Comparison of ENCODE assay signal across 1 cellular context in the genomic region with DNA sequence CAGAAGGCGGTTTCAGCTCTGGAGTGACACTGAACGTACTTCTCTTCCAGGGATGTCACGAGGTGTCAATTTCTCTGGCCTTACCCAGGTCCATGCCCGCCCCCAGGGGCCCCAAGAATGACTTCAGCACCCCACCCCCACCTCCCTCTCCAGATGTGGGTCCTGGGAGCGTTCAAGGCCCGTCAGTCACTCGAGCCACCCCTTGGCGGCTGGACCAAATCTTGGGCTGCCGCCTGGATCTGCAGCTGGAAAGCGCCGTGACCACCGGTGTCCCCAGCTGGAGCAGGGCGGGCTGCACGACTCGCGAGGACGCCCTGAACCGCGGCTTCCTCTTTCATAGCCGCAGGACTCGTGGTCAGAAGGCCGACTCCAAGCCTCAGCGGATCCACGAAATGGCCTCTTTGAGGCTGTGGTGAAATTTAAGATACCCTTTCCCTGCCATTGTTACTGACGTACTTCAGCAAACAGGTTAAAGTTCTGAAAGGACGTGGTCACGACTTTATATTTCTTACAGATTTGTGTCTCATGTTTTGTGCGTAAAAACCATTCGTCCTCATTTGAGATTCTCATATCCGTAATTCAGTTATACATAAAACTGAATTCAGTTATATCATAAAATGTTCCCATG.
A peak's percentile ranks its signal among the peaks of the same experiment; 100 is the strongest.
TF ChIP-seq lines count a peak whose summit lies in the region.

No MANE protein-coding gene starts in this region.

TF ChIP-seq in HepG2, 621 proteins besides CTCF, POLR2A, EP300 and RAD21 (continued from another document and continues in another):
- TF ChIP-seq ZBTB7B (CRISPR knock-in tag; IDR thresholded peaks at IDR 0.05) (no peak; the same call in 1 of the 2 replicates), RFX1 (IDR thresholded peaks at IDR 0.05) (no peak), SP2 (CRISPR knock-in tag; IDR thresholded peaks at IDR 0.05) (no peak), STAG1 (CRISPR knock-in tag; IDR thresholded peaks at IDR 0.05) (no peak), ZNF24 (IDR thresholded peaks at IDR 0.05) (no peak), SIN3B (IDR thresholded peaks at IDR 0.05; ENCODE audit: low read length) (no peak), CBX2 (IDR thresholded peaks at IDR 0.05; ENCODE audit: low read depth, low read length) (no peak), CBX2 (CRISPR knock-in tag; IDR thresholded peaks at IDR 0.05; ENCODE audit: low read depth) (no peak), NCOA5 (CRISPR knock-in tag; IDR thresholded peaks at IDR 0.05) (no peak), TARDBP (CRISPR knock-in tag; IDR thresholded peaks at IDR 0.05) (no peak; the same call in 1 of the 2 replicates), ETV5 (CRISPR knock-in tag; IDR thresholded peaks at IDR 0.05; ENCODE audit: borderline replicate concordance) (0 out of 2 replicates have a peak, but pooled peaks have one; percentile 21), ZNF367 (CRISPR knock-in tag; IDR thresholded peaks at IDR 0.05; ENCODE audit: borderline replicate concordance) (no peak), ZNF446 (CRISPR knock-in tag; IDR thresholded peaks at IDR 0.05) (peak; percentile 87; the same call in 1 of the 2 replicates), KDM5B (CRISPR knock-in tag; IDR thresholded peaks at IDR 0.05; ENCODE audit: borderline replicate concordance) (peak; percentile 65; the same call in 1 of the 2 replicates), SAP130 (CRISPR knock-in tag; IDR thresholded peaks at IDR 0.05; ENCODE audit: low read depth) (no peak; the same call in 1 of the 2 replicates), ARNTL (CRISPR knock-in tag; IDR thresholded peaks at IDR 0.05) (no peak), SP1 (IDR thresholded peaks at IDR 0.05) (no peak), SP1 (CRISPR knock-in tag; IDR thresholded peaks at IDR 0.05) (peak; percentile 37; the same call in 1 of the 2 replicates), MTA3 (CRISPR knock-in tag; IDR thresholded peaks at IDR 0.05) (no peak), ZNF12 (CRISPR knock-in tag; IDR thresholded peaks at IDR 0.05) (no peak), ZFAT (CRISPR knock-in tag; conservative IDR thresholded peaks at IDR 0.05) (no peak), EHMT2 (IDR thresholded peaks at IDR 0.05; ENCODE audit: borderline replicate concordance, low read depth, low read length) (no peak), MEIS1 (CRISPR knock-in tag; IDR thresholded peaks at IDR 0.05; ENCODE audit: borderline replicate concordance) (no peak; the same call in 1 of the 2 replicates), ZNF761 (CRISPR knock-in tag; conservative IDR thresholded peaks at IDR 0.05) (no peak), THYN1 (CRISPR knock-in tag; IDR thresholded peaks at IDR 0.05; ENCODE audit: borderline replicate concordance, low read depth) (0 out of 2 replicates have a peak, but pooled peaks have one; percentile 69), RBM39 (IDR thresholded peaks at IDR 0.05; ENCODE audit: low read depth, low read length, poor library complexity, severe bottlenecking) (no peak)
- TF ChIP-seq, protein P1, sequence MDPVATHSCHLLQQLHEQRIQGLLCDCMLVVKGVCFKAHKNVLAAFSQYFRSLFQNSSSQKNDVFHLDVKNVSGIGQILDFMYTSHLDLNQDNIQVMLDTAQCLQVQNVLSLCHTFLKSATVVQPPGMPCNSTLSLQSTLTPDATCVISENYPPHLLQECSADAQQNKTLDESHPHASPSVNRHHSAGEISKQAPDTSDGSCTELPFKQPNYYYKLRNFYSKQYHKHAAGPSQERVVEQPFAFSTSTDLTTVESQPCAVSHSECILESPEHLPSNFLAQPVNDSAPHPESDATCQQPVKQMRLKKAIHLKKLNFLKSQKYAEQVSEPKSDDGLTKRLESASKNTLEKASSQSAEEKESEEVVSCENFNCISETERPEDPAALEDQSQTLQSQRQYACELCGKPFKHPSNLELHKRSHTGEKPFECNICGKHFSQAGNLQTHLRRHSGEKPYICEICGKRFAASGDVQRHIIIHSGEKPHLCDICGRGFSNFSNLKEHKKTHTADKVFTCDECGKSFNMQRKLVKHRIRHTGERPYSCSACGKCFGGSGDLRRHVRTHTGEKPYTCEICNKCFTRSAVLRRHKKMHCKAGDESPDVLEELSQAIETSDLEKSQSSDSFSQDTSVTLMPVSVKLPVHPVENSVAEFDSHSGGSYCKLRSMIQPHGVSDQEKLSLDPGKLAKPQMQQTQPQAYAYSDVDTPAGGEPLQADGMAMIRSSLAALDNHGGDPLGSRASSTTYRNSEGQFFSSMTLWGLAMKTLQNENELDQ (CRISPR knock-in tag; IDR thresholded peaks at IDR 0.05; ENCODE audit: borderline replicate concordance), result peak; percentile 58; the same call in 1 of the 2 replicates
- TF ChIP-seq, protein P2, sequence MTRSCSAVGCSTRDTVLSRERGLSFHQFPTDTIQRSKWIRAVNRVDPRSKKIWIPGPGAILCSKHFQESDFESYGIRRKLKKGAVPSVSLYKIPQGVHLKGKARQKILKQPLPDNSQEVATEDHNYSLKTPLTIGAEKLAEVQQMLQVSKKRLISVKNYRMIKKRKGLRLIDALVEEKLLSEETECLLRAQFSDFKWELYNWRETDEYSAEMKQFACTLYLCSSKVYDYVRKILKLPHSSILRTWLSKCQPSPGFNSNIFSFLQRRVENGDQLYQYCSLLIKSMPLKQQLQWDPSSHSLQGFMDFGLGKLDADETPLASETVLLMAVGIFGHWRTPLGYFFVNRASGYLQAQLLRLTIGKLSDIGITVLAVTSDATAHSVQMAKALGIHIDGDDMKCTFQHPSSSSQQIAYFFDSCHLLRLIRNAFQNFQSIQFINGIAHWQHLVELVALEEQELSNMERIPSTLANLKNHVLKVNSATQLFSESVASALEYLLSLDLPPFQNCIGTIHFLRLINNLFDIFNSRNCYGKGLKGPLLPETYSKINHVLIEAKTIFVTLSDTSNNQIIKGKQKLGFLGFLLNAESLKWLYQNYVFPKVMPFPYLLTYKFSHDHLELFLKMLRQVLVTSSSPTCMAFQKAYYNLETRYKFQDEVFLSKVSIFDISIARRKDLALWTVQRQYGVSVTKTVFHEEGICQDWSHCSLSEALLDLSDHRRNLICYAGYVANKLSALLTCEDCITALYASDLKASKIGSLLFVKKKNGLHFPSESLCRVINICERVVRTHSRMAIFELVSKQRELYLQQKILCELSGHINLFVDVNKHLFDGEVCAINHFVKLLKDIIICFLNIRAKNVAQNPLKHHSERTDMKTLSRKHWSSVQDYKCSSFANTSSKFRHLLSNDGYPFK (CRISPR knock-in tag; IDR thresholded peaks at IDR 0.05; ENCODE audit: borderline replicate concordance), result peak; percentile 83
- TF ChIP-seq, protein P3, sequence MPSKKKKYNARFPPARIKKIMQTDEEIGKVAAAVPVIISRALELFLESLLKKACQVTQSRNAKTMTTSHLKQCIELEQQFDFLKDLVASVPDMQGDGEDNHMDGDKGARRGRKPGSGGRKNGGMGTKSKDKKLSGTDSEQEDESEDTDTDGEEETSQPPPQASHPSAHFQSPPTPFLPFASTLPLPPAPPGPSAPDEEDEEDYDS (CRISPR knock-in tag; IDR thresholded peaks at IDR 0.05), result no peak
- TF ChIP-seq, protein P4, sequence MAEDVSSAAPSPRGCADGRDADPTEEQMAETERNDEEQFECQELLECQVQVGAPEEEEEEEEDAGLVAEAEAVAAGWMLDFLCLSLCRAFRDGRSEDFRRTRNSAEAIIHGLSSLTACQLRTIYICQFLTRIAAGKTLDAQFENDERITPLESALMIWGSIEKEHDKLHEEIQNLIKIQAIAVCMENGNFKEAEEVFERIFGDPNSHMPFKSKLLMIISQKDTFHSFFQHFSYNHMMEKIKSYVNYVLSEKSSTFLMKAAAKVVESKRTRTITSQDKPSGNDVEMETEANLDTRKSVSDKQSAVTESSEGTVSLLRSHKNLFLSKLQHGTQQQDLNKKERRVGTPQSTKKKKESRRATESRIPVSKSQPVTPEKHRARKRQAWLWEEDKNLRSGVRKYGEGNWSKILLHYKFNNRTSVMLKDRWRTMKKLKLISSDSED (CRISPR knock-in tag; IDR thresholded peaks at IDR 0.05), result peak; percentile 14; the same call in 1 of the 2 replicates
- TF ChIP-seq, protein P5, sequence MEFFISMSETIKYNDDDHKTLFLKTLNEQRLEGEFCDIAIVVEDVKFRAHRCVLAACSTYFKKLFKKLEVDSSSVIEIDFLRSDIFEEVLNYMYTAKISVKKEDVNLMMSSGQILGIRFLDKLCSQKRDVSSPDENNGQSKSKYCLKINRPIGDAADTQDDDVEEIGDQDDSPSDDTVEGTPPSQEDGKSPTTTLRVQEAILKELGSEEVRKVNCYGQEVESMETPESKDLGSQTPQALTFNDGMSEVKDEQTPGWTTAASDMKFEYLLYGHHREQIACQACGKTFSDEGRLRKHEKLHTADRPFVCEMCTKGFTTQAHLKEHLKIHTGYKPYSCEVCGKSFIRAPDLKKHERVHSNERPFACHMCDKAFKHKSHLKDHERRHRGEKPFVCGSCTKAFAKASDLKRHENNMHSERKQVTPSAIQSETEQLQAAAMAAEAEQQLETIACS (CRISPR knock-in tag; IDR thresholded peaks at IDR 0.05), result no peak
- TF ChIP-seq, protein P6, sequence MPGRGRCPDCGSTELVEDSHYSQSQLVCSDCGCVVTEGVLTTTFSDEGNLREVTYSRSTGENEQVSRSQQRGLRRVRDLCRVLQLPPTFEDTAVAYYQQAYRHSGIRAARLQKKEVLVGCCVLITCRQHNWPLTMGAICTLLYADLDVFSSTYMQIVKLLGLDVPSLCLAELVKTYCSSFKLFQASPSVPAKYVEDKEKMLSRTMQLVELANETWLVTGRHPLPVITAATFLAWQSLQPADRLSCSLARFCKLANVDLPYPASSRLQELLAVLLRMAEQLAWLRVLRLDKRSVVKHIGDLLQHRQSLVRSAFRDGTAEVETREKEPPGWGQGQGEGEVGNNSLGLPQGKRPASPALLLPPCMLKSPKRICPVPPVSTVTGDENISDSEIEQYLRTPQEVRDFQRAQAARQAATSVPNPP (CRISPR knock-in tag; IDR thresholded peaks at IDR 0.05), result no peak
- TF ChIP-seq, protein P7, sequence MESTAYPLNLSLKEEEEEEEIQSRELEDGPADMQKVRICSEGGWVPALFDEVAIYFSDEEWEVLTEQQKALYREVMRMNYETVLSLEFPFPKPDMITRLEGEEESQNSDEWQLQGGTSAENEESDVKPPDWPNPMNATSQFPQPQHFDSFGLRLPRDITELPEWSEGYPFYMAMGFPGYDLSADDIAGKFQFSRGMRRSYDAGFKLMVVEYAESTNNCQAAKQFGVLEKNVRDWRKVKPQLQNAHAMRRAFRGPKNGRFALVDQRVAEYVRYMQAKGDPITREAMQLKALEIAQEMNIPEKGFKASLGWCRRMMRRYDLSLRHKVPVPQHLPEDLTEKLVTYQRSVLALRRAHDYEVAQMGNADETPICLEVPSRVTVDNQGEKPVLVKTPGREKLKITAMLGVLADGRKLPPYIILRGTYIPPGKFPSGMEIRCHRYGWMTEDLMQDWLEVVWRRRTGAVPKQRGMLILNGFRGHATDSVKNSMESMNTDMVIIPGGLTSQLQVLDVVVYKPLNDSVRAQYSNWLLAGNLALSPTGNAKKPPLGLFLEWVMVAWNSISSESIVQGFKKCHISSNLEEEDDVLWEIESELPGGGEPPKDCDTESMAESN (CRISPR knock-in tag; conservative IDR thresholded peaks at IDR 0.05), result 0 out of 2 replicates have a peak, but pooled peaks have one; percentile 19
- TF ChIP-seq, protein P8, sequence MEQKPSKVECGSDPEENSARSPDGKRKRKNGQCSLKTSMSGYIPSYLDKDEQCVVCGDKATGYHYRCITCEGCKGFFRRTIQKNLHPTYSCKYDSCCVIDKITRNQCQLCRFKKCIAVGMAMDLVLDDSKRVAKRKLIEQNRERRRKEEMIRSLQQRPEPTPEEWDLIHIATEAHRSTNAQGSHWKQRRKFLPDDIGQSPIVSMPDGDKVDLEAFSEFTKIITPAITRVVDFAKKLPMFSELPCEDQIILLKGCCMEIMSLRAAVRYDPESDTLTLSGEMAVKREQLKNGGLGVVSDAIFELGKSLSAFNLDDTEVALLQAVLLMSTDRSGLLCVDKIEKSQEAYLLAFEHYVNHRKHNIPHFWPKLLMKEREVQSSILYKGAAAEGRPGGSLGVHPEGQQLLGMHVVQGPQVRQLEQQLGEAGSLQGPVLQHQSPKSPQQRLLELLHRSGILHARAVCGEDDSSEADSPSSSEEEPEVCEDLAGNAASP (CRISPR knock-in tag; IDR thresholded peaks at IDR 0.05; ENCODE audit: borderline replicate concordance), result no peak; the same call in 1 of the 2 replicates
- TF ChIP-seq, protein P9, sequence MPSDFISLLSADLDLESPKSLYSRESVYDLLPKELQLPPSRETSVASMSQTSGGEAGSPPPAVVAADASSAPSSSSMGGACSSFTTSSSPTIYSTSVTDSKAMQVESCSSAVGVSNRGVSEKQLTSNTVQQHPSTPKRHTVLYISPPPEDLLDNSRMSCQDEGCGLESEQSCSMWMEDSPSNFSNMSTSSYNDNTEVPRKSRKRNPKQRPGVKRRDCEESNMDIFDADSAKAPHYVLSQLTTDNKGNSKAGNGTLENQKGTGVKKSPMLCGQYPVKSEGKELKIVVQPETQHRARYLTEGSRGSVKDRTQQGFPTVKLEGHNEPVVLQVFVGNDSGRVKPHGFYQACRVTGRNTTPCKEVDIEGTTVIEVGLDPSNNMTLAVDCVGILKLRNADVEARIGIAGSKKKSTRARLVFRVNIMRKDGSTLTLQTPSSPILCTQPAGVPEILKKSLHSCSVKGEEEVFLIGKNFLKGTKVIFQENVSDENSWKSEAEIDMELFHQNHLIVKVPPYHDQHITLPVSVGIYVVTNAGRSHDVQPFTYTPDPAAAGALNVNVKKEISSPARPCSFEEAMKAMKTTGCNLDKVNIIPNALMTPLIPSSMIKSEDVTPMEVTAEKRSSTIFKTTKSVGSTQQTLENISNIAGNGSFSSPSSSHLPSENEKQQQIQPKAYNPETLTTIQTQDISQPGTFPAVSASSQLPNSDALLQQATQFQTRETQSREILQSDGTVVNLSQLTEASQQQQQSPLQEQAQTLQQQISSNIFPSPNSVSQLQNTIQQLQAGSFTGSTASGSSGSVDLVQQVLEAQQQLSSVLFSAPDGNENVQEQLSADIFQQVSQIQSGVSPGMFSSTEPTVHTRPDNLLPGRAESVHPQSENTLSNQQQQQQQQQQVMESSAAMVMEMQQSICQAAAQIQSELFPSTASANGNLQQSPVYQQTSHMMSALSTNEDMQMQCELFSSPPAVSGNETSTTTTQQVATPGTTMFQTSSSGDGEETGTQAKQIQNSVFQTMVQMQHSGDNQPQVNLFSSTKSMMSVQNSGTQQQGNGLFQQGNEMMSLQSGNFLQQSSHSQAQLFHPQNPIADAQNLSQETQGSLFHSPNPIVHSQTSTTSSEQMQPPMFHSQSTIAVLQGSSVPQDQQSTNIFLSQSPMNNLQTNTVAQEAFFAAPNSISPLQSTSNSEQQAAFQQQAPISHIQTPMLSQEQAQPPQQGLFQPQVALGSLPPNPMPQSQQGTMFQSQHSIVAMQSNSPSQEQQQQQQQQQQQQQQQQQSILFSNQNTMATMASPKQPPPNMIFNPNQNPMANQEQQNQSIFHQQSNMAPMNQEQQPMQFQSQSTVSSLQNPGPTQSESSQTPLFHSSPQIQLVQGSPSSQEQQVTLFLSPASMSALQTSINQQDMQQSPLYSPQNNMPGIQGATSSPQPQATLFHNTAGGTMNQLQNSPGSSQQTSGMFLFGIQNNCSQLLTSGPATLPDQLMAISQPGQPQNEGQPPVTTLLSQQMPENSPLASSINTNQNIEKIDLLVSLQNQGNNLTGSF (CRISPR knock-in tag; IDR thresholded peaks at IDR 0.05), result no peak; the same call in 1 of the 2 replicates
- TF ChIP-seq, protein P10, sequence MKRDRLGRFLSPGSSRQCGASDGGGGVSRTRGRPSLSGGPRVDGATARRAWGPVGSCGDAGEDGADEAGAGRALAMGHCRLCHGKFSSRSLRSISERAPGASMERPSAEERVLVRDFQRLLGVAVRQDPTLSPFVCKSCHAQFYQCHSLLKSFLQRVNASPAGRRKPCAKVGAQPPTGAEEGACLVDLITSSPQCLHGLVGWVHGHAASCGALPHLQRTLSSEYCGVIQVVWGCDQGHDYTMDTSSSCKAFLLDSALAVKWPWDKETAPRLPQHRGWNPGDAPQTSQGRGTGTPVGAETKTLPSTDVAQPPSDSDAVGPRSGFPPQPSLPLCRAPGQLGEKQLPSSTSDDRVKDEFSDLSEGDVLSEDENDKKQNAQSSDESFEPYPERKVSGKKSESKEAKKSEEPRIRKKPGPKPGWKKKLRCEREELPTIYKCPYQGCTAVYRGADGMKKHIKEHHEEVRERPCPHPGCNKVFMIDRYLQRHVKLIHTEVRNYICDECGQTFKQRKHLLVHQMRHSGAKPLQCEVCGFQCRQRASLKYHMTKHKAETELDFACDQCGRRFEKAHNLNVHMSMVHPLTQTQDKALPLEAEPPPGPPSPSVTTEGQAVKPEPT (CRISPR knock-in tag; IDR thresholded peaks at IDR 0.05; ENCODE audit: low read depth), result no peak
